18 cellular contexts compared by ENCODE assay signal in genomic region chr18:69759046-69759445, GRCh38.
DNase-seq lines count a peak whose midpoint lies in the region; ATAC-seq and TF ChIP-seq lines count a peak whose summit lies in the region.
"Had no signal": no experiment of that assay in that cellular context is flagged by ENCODE, and none has a peak within 500 bp of the region (broad histone marks: within the 10 kb centered on the region; RNA-seq: fewer than 3 reads in every experiment).

No MANE protein-coding gene starts in this region.

- peak; percentile 47 for ATAC-seq in left lung
- ATAC-seq in HG03520 (IDR thresholded peaks at IDR 0.05; ENCODE audit: unreplicated experiment), result no peak

- no peaks in the 10 kb centered on the region for H3K4me1 ChIP-seq in left lung
- H3K4me1 ChIP-seq: BLaER1, HAP-1 had no signal

- no peak overlapping the region for H3K27ac Mint-ChIP-seq in activated CD4-positive, alpha-beta T cell treated with anti-CD3 and anti-CD28 coated beads, Interleukin-2, amount 10 ng/mL, durations not matched to agents 7 days and 5 days

- H3K9me3 Mint-ChIP-seq in activated CD4-positive, alpha-beta T cell treated with anti-CD3 and anti-CD28 coated beads, Interleukin-2, amount 10 ng/mL, durations not matched to agents 7 days and 5 days, result peaks cover 20% of the 10 kb centered on the region

- peaks cover 38% of the 10 kb centered on the region for H3K36me3 Mint-ChIP-seq in activated CD4-positive, alpha-beta T cell treated with anti-CD3 and anti-CD28 coated beads, Interleukin-2, amount 10 ng/mL, durations not matched to agents 7 days and 5 days (ENCODE audit: low read depth)

- intact Hi-C loops in left lung (cut with DNase I), result no loop called here

- H3K4me1 Mint-ChIP-seq in activated CD4-positive, alpha-beta T cell treated with anti-CD3 and anti-CD28 coated beads, Interleukin-2, amount 10 ng/mL, durations not matched to agents 7 days and 5 days, result peaks cover 42% of the 10 kb centered on the region

- TF ChIP-seq CTCF in AG10803 (conservative IDR thresholded peaks at IDR 0.05; ENCODE audit: low read length), result no peak
- no peak for TF ChIP-seq CTCF in LNCaP clone FGC (IDR thresholded peaks at IDR 0.05; ENCODE audit: control insufficient read depth, extremely low read depth, insufficient read depth)
- no peak for TF ChIP-seq CTCF in astrocyte of the spinal cord (IDR thresholded peaks at IDR 0.05; ENCODE audit: low read depth, low read length)
- no peak for TF ChIP-seq CTCF in left lung (IDR thresholded peaks at IDR 0.05)

- CTCF ChIA-PET in activated CD4-positive, alpha-beta T cell treated with anti-CD3 and anti-CD28 coated beads, Interleukin-2, amount 10 ng/mL, durations not matched to agents 7 days and 5 days (lab: Charles Lee), result no interaction called here

- no peaks in the 10 kb centered on the region for H3K27me3 ChIP-seq in left lung
- H3K27me3 ChIP-seq: BLaER1 had no signal

- DNase-seq in AG10803 (ENCODE audit: low read depth), result peak; percentile 20
- peak; percentile 4 for DNase-seq in LNCaP clone FGC (ENCODE audit: low read depth)
- peak; percentile 5 for DNase-seq in astrocyte of the spinal cord (ENCODE audit: low read depth, low spot score)
- DNase-seq in left lung, result no peak
- DNase-seq in activated CD4-positive, alpha-beta T cell treated with anti-CD3 and anti-CD28 coated beads, Interleukin-2, amount 10 ng/mL, durations not matched to agents 7 days and 5 days, result no peak
- DNase-seq in activated T-cell treated with anti-CD3 and anti-CD28 coated beads, Interleukin-2, amount 50 U/mL, for 48 hours, result no peak
- DNase-seq: CD8-positive, alpha-beta memory T cell; Karpas-422; MM.1S; NCI-H1092 treated with DMSO at 0.1 percent for 48 hours; NCI-H1694; NCI-H510A; NCI-H774; Right ventricle myocardium superior had no signal

- in situ Hi-C loops in astrocyte of the spinal cord (cut with HindIII; ENCODE audit: low sequenced_read_pairs), result no loop called here

- H3K4me3 ChIP-seq in AG10803 (ENCODE audit: low read length) (no peak overlapping the region), LNCaP clone FGC (ENCODE audit: low read depth, low read length) (no peak overlapping the region), astrocyte of the spinal cord (ENCODE audit: low read depth, low read length) (no peak overlapping the region), left lung (no peak overlapping the region)
- H3K4me3 ChIP-seq: BLaER1, HAP-1 had no signal

- H3K27ac ChIP-seq in left lung, result no peak overlapping the region
- H3K27ac ChIP-seq: BLaER1, HL-60 had no signal

- POLR2A ChIA-PET in activated CD4-positive, alpha-beta T cell treated with anti-CD3 and anti-CD28 coated beads, Interleukin-2, amount 10 ng/mL, durations not matched to agents 7 days and 5 days (lab: Charles Lee), result no interaction called here

- peaks cover 0 to 4% of the 10 kb centered on the region in 2 donors for H3K9me3 ChIP-seq in left lung
- H3K9me3 ChIP-seq: BLaER1, HAP-1 had no signal

- no peaks in the 10 kb centered on the region for H3K36me3 ChIP-seq in left lung
- H3K36me3 ChIP-seq: BLaER1, HAP-1 had no signal

- H3K4me3 Mint-ChIP-seq in activated CD4-positive, alpha-beta T cell treated with anti-CD3 and anti-CD28 coated beads, Interleukin-2, amount 10 ng/mL, durations not matched to agents 7 days and 5 days, result no peak overlapping the region
- H3K4me3 Mint-ChIP-seq: CD8-positive, alpha-beta memory T cell had no signal

- H3K27me3 Mint-ChIP-seq in activated CD4-positive, alpha-beta T cell treated with anti-CD3 and anti-CD28 coated beads, Interleukin-2, amount 10 ng/mL, durations not matched to agents 7 days and 5 days, result no peaks in the 10 kb centered on the region
- H3K27me3 Mint-ChIP-seq: CD8-positive, alpha-beta memory T cell had no signal

Comparison
In these comparisons a context has a peak if more than half of its experiments do, and no peak if none do; other contexts are left out.
1. DNase-seq: peak in AG10803 (single experiment), LNCaP clone FGC (single experiment) and astrocyte of the spinal cord (single experiment); none in left lung (0 of 2), activated CD4-positive, alpha-beta T cell treated with anti-CD3 and anti-CD28 coated beads, Interleukin-2, amount 10 ng/mL, durations not matched to agents 7 days and 5 days (single experiment) and activated T-cell treated with anti-CD3 and anti-CD28 coated beads, Interleukin-2, amount 50 U/mL, for 48 hours (0 of 2).